In the genomic region with DNA sequence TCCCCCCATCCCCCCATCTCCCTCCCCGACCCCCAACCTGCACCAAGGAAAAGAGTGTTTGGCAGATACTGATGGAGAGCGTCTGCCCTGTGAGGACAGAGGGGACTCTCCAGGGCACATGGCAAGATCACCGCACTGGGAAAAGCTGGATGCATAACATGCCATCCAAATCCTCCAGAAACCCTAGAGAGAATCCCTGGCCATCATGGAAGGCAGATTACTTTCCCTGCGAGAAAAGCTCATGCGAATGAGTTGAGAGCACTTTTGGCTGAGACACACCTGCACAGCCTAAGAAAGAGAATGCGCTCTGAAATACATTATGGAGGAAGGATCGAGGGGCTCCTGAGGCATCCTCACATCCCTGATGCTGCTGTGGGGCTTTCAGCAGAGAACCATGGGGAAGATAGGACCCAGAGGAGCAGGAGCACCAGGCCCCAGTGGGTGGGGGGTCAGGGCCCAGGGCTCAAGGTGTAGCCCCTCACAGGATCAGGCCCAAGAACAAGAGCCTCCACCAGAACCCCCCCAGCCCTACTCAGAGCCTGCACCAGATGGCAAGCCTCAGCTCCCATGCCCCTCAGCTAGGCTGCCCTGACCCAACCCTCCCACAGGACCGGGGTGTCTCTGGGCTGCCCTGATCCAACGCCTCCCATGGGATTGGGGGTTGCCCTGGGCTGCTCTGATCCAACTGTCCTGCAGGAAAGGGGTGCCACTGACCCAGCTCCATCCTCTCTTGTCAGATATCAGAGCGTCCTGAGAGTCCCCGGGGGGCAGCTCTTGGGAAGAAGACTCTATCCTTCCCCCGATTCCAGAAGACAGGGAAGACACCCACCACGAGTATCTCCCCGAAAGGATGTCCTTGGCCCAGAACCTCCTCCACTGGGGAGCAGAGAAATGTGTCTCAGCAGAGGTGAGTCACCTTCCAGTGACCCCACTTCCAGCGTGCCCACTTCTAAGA, we compare ENCODE assay signal across 17 cellular contexts.
A peak's percentile ranks its signal among the peaks of the same experiment; 100 is the strongest.
DNase-seq lines count a peak whose midpoint lies in the region; ATAC-seq and TF ChIP-seq lines count a peak whose summit lies in the region.
"Had no signal": no experiment of that assay in that cellular context is flagged by ENCODE, and none has a peak within 500 bp of the region (broad histone marks: within the 10 kb centered on the region; RNA-seq: fewer than 3 reads in every experiment).

No MANE protein-coding gene starts in this region.

- intact Hi-C loops in Right ventricle myocardium inferior (cut with DNase I) (no loop called here), Right ventricle myocardium superior (cut with DNase I) (no loop called here), prostate gland (cut with DNase I) (no loop called here)

- 76% methylated on average over 14 of the region's 15 CpGs for WGBS in prostate gland

- TF ChIP-seq CTCF in prostate gland (IDR thresholded peaks at IDR 0.05): no peak

- no peak for TF ChIP-seq POLR2A in prostate gland (IDR thresholded peaks at IDR 0.05)

- no peaks in the 10 kb centered on the region for H3K4me1 ChIP-seq in prostate gland (replicated peaks)
- H3K4me1 ChIP-seq: Peyer's patch had no signal

- no peak for ATAC-seq in Right ventricle myocardium inferior
- no peak for ATAC-seq in Right ventricle myocardium superior (ENCODE audit: poor library complexity)
- no peak for ATAC-seq in HG03342 (IDR thresholded peaks at IDR 0.05; ENCODE audit: unreplicated experiment)

- H3K36me3 ChIP-seq in prostate gland: no peaks in the 10 kb centered on the region
- H3K36me3 ChIP-seq: Peyer's patch had no signal

- DNase-seq in Right ventricle myocardium inferior (ENCODE audit: missing footprints): peak; percentile 17
- no peak for DNase-seq in Right ventricle myocardium superior
- peak; percentile 31 for DNase-seq in ecto neural progenitor cell (ENCODE audit: low spot score)
- DNase-seq in mucosa of gallbladder (ENCODE audit: low spot score): peak; percentile 5
- peak; percentile 39 for DNase-seq in ureter (ENCODE audit: low spot score)
- DNase-seq in CD1c-positive myeloid dendritic cell (ENCODE audit: extremely low spot score): no peak
- no peak for DNase-seq in prostate gland (ENCODE audit: low spot score)
- DNase-seq: AML-193, COR-L47, Kasumi-1, MM.1S, NCI-H1105, NCI-H1694, NCI-H510A treated with DMSO at 0.1 percent for 48 hours, SHP77 had no signal

- no peak overlapping the region for H3K4me3 ChIP-seq in prostate gland
- H3K4me3 ChIP-seq: Peyer's patch had no signal

- H3K9me3 ChIP-seq in prostate gland: no peaks in the 10 kb centered on the region
- H3K9me3 ChIP-seq: Peyer's patch had no signal

- H3K27me3 ChIP-seq in prostate gland (replicated peaks; ENCODE audit: insufficient read depth): peaks cover 3% of the 10 kb centered on the region
- H3K27me3 ChIP-seq: Peyer's patch had no signal

- no peak overlapping the region for H3K27ac ChIP-seq in prostate gland
- H3K27ac ChIP-seq: Peyer's patch had no signal

Comparison
In these comparisons a context has a peak if more than half of its experiments do, and no peak if none do; other contexts are left out.
1. DNase-seq: peak in Right ventricle myocardium inferior (single experiment), ecto neural progenitor cell (single experiment), mucosa of gallbladder (single experiment) and ureter (single experiment); none in Right ventricle myocardium superior (single experiment), CD1c-positive myeloid dendritic cell (single experiment) and prostate gland (single experiment).